Comparison of ENCODE assay signal across 1 cellular context in the genomic region with DNA sequence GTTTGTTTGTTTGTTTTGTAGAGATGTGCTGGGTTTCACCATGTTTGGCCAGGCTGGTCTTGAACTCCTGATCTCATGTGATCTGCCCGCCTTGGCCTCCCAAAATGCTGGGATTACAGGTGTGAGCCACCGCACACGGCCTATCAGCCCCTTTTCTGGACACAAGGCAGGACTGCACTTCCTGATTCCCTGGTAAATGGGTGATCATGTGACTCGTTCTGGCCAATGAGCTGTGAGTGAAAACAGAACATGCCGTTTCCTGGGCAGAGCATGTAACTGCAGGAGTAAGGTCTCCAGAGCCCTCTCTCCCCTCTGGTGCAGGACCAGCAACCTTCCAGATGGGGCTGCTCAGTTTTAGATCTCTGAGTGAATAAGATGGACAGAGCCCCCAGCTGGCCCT.
TF ChIP-seq lines count a peak whose summit lies in the region.

No MANE protein-coding gene starts in this region.

TF ChIP-seq in IMR-90, 13 proteins besides CTCF, POLR2A, EP300 and RAD21 (continued from another document):
- TF ChIP-seq, protein P1, sequence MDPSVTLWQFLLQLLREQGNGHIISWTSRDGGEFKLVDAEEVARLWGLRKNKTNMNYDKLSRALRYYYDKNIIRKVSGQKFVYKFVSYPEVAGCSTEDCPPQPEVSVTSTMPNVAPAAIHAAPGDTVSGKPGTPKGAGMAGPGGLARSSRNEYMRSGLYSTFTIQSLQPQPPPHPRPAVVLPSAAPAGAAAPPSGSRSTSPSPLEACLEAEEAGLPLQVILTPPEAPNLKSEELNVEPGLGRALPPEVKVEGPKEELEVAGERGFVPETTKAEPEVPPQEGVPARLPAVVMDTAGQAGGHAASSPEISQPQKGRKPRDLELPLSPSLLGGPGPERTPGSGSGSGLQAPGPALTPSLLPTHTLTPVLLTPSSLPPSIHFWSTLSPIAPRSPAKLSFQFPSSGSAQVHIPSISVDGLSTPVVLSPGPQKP (IDR thresholded peaks at IDR 0.05; ENCODE audit: borderline replicate concordance, low read depth, low read length), result no peak
- no peak for TF ChIP-seq SMC3 (IDR thresholded peaks at IDR 0.05; ENCODE audit: low read depth, low read length)
TF ChIP-seq in IMR-90: peak in this region for 1.
